Comparison of ENCODE assay signal across 8 cellular contexts in genomic region chr15:65872596-65872995, GRCh38. TPM values are rescaled to one million over a fixed set of nuclear protein-coding genes. Genes with fewer than 3 reads are reported as not detected.
DNase-seq lines count a peak whose midpoint lies in the region; ATAC-seq and TF ChIP-seq lines count a peak whose summit lies in the region.
"Not testable (repeated sequence)": the region's sequence is repeated elsewhere in the genome, so short reads cannot be mapped to it uniquely, and the experiment has no call there.

No MANE protein-coding gene starts in this region.

- not testable (repeated sequence) for H4K5ac ChIP-seq in IMR-90 (ENCODE audit: low read depth, low read length)

- peaks cover 34 to 44% (median 36%) of the 10 kb centered on the region in 11 experiments for H3K36me3 ChIP-seq in BLaER1 treated with 17β-estradiol and CSF1 and Interleukin-3, amounts not matched to agents 10 nM and 100 nM
- H3K36me3 ChIP-seq in IMR-90 (ENCODE audit: control insufficient read depth, insufficient read depth, low read length) (peaks cover 15% of the 10 kb centered on the region), ascending aorta (peaks cover 13 to 17% of the 10 kb centered on the region in 2 donors), esophagus muscularis mucosa (peaks cover 4 to 27% (median 11%) of the 10 kb centered on the region in 4 donors)

- H3K4ac ChIP-seq in IMR-90 (ENCODE audit: low read depth, low read length), result not testable (repeated sequence)

- H3K27ac Mint-ChIP-seq in osteocyte (ENCODE audit: unreplicated experiment) (peak overlapping the region; percentile 39), type B pancreatic cell (peak overlapping the region; percentile 73)

- H3K9me3 Mint-ChIP-seq in osteocyte (ENCODE audit: unreplicated experiment); type B pancreatic cell: not testable (repeated sequence)

- not testable (repeated sequence) for BruUV-seq in IMR-90 (replicated peaks; lab: Mats Ljungman, UMichigan)

- not testable (repeated sequence) for H3K14ac ChIP-seq in IMR-90 (replicated peaks; ENCODE audit: low read depth, low read length)

- TF ChIP-seq CTCF in IMR-90 (conservative IDR thresholded peaks at IDR 0.05; ENCODE audit: low read depth, low read length); VCaP (conservative IDR thresholded peaks at IDR 0.05); ascending aorta (IDR thresholded peaks at IDR 0.05); esophagus muscularis mucosa (IDR thresholded peaks at IDR 0.05); osteocyte (IDR thresholded peaks at IDR 0.05); type B pancreatic cell (conservative IDR thresholded peaks at IDR 0.05): not testable (repeated sequence)

- H3K4me1 Mint-ChIP-seq in osteocyte (ENCODE audit: unreplicated experiment) (peaks cover 33% of the 10 kb centered on the region), type B pancreatic cell (ENCODE audit: unreplicated experiment) (peaks cover 21% of the 10 kb centered on the region)

- WGBS in IMR-90 (ENCODE audit: extremely low coverage in 2 of 2, insufficient read length in 1 of 2), 2 experiments, result 100% methylated on average over 1 of the region's 5 CpGs; no CpG with 5 or more reads in 1 of the 2 experiments
- 82% methylated on average over 5 of the region's 5 CpGs for WGBS in esophagus muscularis mucosa

- in situ Hi-C loops in IMR-90 (cut with MboI; ENCODE audit: low sequenced_read_pairs), result not testable (repeated sequence)

- H3K4me3 ChIP-seq in BLaER1 treated with 17β-estradiol and CSF1 and Interleukin-3, amounts not matched to agents 10 nM and 100 nM; IMR-90 (ENCODE audit: insufficient read depth, low read depth, low read length); ascending aorta; esophagus muscularis mucosa: not testable (repeated sequence)

- peaks cover 31 to 77% (median 65%) of the 10 kb centered on the region in 11 experiments; a peak in 21 of 22 replicates for H4K20me1 ChIP-seq in BLaER1 treated with 17β-estradiol and CSF1 and Interleukin-3, amounts not matched to agents 10 nM and 100 nM
- peaks cover 45% of the 10 kb centered on the region for H4K20me1 ChIP-seq in IMR-90 (ENCODE audit: insufficient read depth, low read length)

- not testable (repeated sequence) for H2AFZ ChIP-seq in IMR-90 (replicated peaks; ENCODE audit: low read length, poor library complexity)

- H3K27ac ChIP-seq in BLaER1 treated with 17β-estradiol and CSF1 and Interleukin-3, amounts not matched to agents 10 nM and 100 nM, result not testable (repeated sequence)
- peak overlapping the region; percentile 32; the same call in 1 of the 2 replicates for H3K27ac ChIP-seq in IMR-90 (ENCODE audit: insufficient read depth, low read length)
- H3K27ac ChIP-seq in VCaP, result peak overlapping the region; percentile 100
- peak overlapping the region; percentile 14 to 27 for H3K27ac ChIP-seq in ascending aorta
- peak overlapping the region; percentile 10 to 92 (median 30) for H3K27ac ChIP-seq in esophagus muscularis mucosa (replicated peaks in 1 of 4)

- H4K8ac ChIP-seq in IMR-90 (ENCODE audit: low read depth in 2 of 2, low read length in 2 of 2), result not testable (repeated sequence)

- DNase-seq in IMR-90, result peak; percentile 68
- not testable (repeated sequence) for DNase-seq in ascending aorta (ENCODE audit: low spot score in 2 of 2); esophagus muscularis mucosa (ENCODE audit: extremely low spot score); osteocyte (ENCODE audit: extremely low spot score, unreplicated experiment); type B pancreatic cell (ENCODE audit: extremely low spot score, unreplicated experiment)
- DNase-seq in iris pigment epithelial cell (ENCODE audit: low read depth), result peak; percentile 65

- H3K4me3 Mint-ChIP-seq in osteocyte (ENCODE audit: unreplicated experiment), result peak overlapping the region; percentile 20
- H3K4me3 Mint-ChIP-seq in type B pancreatic cell, result peak overlapping the region; percentile 38

- POLR2A ChIA-PET in IMR-90 (lab: Charles Lee; ENCODE audit: unreplicated experiment), result not testable (repeated sequence)

- not testable (repeated sequence) for H3K9ac ChIP-seq in BLaER1 treated with 17β-estradiol and CSF1 and Interleukin-3, amounts not matched to agents 10 nM and 100 nM; IMR-90 (ENCODE audit: low read depth, low read length)

- H2BK15ac ChIP-seq in IMR-90 (ENCODE audit: low read depth, low read length), result not testable (repeated sequence)

- intact Hi-C loops in IMR-90 (cut with micrococcal nuclease), result loop anchor here (5.0 kb wide), 1 partner anchor 140 kb away; no protein-coding TSS in a partner anchor
- intact Hi-C loops in ascending aorta (cut with DNase I); esophagus muscularis mucosa (cut with DNase I): not testable (repeated sequence)

- peaks cover 6 to 39% of the 10 kb centered on the region in 2 experiments; a peak in 3 of 4 replicates for H3K79me1 ChIP-seq in IMR-90 (ENCODE audit: low read depth in 1 of 2, low read length in 2 of 2)

- not testable (repeated sequence) for TF ChIP-seq POLR2A in IMR-90 (IDR thresholded peaks at IDR 0.05; ENCODE audit: low read depth, low read length); esophagus muscularis mucosa (IDR thresholded peaks at IDR 0.05; ENCODE audit: low read depth)

- TF ChIP-seq RAD21 in IMR-90 (IDR thresholded peaks at IDR 0.05; ENCODE audit: low read length), result not testable (repeated sequence)

- not testable (repeated sequence) for H3K23ac ChIP-seq in IMR-90 (ENCODE audit: low read depth, low read length)

- not testable (repeated sequence) for H2AK9ac ChIP-seq in IMR-90 (replicated peaks; ENCODE audit: low read depth, low read length, poor library complexity)

- TF ChIP-seq EP300 in esophagus muscularis mucosa (IDR thresholded peaks at IDR 0.05), result not testable (repeated sequence)

- H2AK5ac ChIP-seq in IMR-90 (ENCODE audit: low read depth, low read length), result not testable (repeated sequence)

- H3K56ac ChIP-seq in IMR-90 (ENCODE audit: extremely low read depth, insufficient read depth, low read length), result not testable (repeated sequence)

- peaks cover 14 to 42% (median 24%) of the 10 kb centered on the region in 10 experiments for H3K4me1 ChIP-seq in BLaER1 treated with 17β-estradiol and CSF1 and Interleukin-3, amounts not matched to agents 10 nM and 100 nM
- H3K4me1 ChIP-seq in IMR-90 (ENCODE audit: control insufficient read depth, insufficient read depth, low read length); ascending aorta: not testable (repeated sequence)
- peaks cover 11 to 57% (median 38%) of the 10 kb centered on the region in 4 donors for H3K4me1 ChIP-seq in esophagus muscularis mucosa

- H4K91ac ChIP-seq in IMR-90 (ENCODE audit: insufficient read depth, low read depth, low read length), result not testable (repeated sequence)

- H3K4me2 ChIP-seq in BLaER1 treated with 17β-estradiol and CSF1 and Interleukin-3, amounts not matched to agents 10 nM and 100 nM, result peak overlapping the region in 9 of 11 experiments; percentile 22 to 93 (median 89); a peak in 11 of 22 replicates
- H3K4me2 ChIP-seq in IMR-90 (ENCODE audit: low read depth, low read length), result not testable (repeated sequence)

- dilution Hi-C loops in IMR-90 (cut with HindIII; ENCODE audit: low sequenced_read_pairs, unreplicated experiment), result not testable (repeated sequence)

- H2BK5ac ChIP-seq in IMR-90 (ENCODE audit: low read depth, low read length, poor library complexity, severe bottlenecking), result peak overlapping the region; percentile 58

- not testable (repeated sequence) for H3K27me3 Mint-ChIP-seq in osteocyte (ENCODE audit: unreplicated experiment); type B pancreatic cell

- not testable (repeated sequence) for H2BK120ac ChIP-seq in IMR-90 (ENCODE audit: low read depth, low read length)

- not testable (repeated sequence) for H3K27me3 ChIP-seq in BLaER1 treated with 17β-estradiol and CSF1 and Interleukin-3, amounts not matched to agents 10 nM and 100 nM; IMR-90 (ENCODE audit: control insufficient read depth, insufficient read depth, low read length); ascending aorta; esophagus muscularis mucosa

- H3K36me3 Mint-ChIP-seq in osteocyte (ENCODE audit: unreplicated experiment) (peaks cover 12% of the 10 kb centered on the region), type B pancreatic cell (peaks cover 13% of the 10 kb centered on the region)

- not testable (repeated sequence) for ATAC-seq in IMR-90 (ENCODE audit: low read depth)

- H3K9me1 ChIP-seq in IMR-90 (ENCODE audit: insufficient read depth, low read length), result not testable (repeated sequence)

- H3K18ac ChIP-seq in IMR-90 (ENCODE audit: low read depth, low read length), result not testable (repeated sequence)

- CTCF ChIA-PET in IMR-90 (lab: Yijun Ruan, JAX), result not testable (repeated sequence)

- not testable (repeated sequence) for H3K9me3 ChIP-seq in BLaER1 treated with 17β-estradiol and CSF1 and Interleukin-3, amounts not matched to agents 10 nM and 100 nM (replicated peaks in 1 of 11); IMR-90 (ENCODE audit: control insufficient read depth, insufficient read depth, low read length); ascending aorta; esophagus muscularis mucosa

- not testable (repeated sequence) for H2BK20ac ChIP-seq in IMR-90 (ENCODE audit: low read depth, low read length)

TF ChIP-seq in IMR-90, 13 proteins besides CTCF, POLR2A, EP300 and RAD21:
- TF ChIP-seq FOS (IDR thresholded peaks at IDR 0.05; ENCODE audit: low read depth, low read length) (0 out of 2 replicates have a peak, but pooled peaks have one; percentile 11), CEBPB (IDR thresholded peaks at IDR 0.05; ENCODE audit: low read depth, low read length) (peak; percentile 14; the same call in 1 of the 2 replicates)
TF ChIP-seq in IMR-90: peak in this region for 2; not testable (repeated sequence) for 11.

RNA-seq across cellular contexts. Expression of gene RAB11A, which starts 3.3 kb away (rescaled TPM):
- 376 and 462 TPM in 2 replicates for total RNA-seq in IMR-90 (2012; rRNA removed)
- polyA plus RNA-seq in IMR-90 (2012; rRNA removed), result 299 and 341 TPM in 2 replicates
- 134 and 136 TPM in 2 replicates for polyA plus RNA-seq in IMR-90 (2012; cell fraction: cytosol; rRNA removed)
- 36.8 and 156 TPM in 2 replicates for polyA plus RNA-seq in IMR-90 (2012; cell fraction: nucleus; rRNA removed; ENCODE audit: low replicate concordance)
- total RNA-seq in ascending aorta, result 192 TPM
- total RNA-seq in esophagus muscularis mucosa, result 100 to 1,000 TPM in 3 of 4 donors, 10 to 100 TPM in 1; 51.9 to 134 (median 122) TPM
- 317 and 321 TPM in 2 replicates for total RNA-seq in osteocyte
- 266 and 484 TPM in 2 replicates for total RNA-seq in type B pancreatic cell (ENCODE audit: low replicate concordance)
